ENCODE assay signal across 23 cellular contexts in the genomic region with DNA sequence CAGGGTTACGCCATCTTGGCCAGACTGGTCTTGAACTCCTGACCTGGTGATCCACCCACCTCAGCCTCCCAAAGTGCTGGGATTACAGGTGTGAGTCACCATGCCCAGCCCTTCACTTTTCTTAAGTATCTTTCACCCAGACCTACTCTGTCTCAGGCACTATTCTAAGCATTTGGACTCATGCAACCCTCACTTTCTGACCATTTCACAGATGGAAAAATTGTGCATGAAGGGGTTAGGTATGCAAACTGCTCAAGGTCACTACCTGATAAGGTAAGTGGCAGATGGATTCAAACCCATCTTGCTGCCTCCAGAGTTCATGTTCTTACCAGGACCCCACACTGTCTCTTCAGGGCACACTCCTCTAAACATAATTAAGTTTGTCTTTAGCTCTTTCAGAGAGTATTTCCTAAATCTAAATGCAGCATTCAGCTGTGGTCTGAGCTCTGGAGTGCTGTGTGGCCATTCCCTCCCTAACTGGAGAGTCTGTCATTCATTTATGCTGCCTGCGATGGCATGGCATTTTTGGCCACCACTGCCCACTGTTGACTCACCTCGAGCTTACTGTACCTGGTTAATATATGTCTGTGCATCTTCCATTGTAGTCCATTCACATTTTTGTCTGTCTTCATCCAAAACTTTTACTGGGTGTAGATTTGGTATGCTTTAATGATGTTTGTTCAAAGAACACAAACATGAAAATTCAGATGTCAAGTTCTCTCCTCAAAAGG.
"Had no signal": no experiment of that assay in that cellular context is flagged by ENCODE, and none has a peak within 500 bp of the region (broad histone marks: within the 10 kb centered on the region; RNA-seq: fewer than 3 reads in every experiment).

No MANE protein-coding gene starts in this region.

- H3K36me3 ChIP-seq: left lung, prostate gland, sigmoid colon, stomach, thyroid gland had no signal

- H3K4me3 Mint-ChIP-seq: effector memory CD8-positive, alpha-beta T cell; naive thymus-derived CD4-positive, alpha-beta T cell; nephron; stimulated activated effector memory CD8-positive, alpha-beta T cell treated with anti-CD3 and anti-CD28 coated beads, Interleukin-12 subunit alpha, Interleukin-12 subunit beta, amount 100 ng/mL, for 72 hours; type B pancreatic cell had no signal

- H3K4me3 ChIP-seq: left lung, prostate gland, sigmoid colon, stomach, thyroid gland had no signal

- H3K27me3 ChIP-seq: left lung, sigmoid colon, stomach, thyroid gland had no signal

- DNase-seq: cortex of kidney; effector memory CD8-positive, alpha-beta T cell; head of caudate nucleus; kidney; left cardiac atrium; mesendoderm; midbrain; naive thymus-derived CD4-positive, alpha-beta T cell; nucleus accumbens; right cardiac atrium; sigmoid colon; stimulated activated CD4-positive, alpha-beta T cell treated with anti-CD3 and anti-CD28 coated beads, Interleukin-2, amount 100 ng/mL, for 24 hours; stimulated activated CD4-positive, alpha-beta T cell treated with anti-CD3 and anti-CD28 coated beads, Interleukin-4, amount 100 ng/mL, for 24 hours; stimulated activated naive CD4-positive, alpha-beta T cell treated with Interleukin-2 at 50 U/mL for 16 hours; stomach; thyroid gland had no signal

- H3K9me3 Mint-ChIP-seq: effector memory CD8-positive, alpha-beta T cell; nephron; stimulated activated effector memory CD8-positive, alpha-beta T cell treated with anti-CD3 and anti-CD28 coated beads, Interleukin-12 subunit alpha, Interleukin-12 subunit beta, amount 100 ng/mL, for 72 hours had no signal

- FAIRE-seq: endometrium, frontal cortex, kidney had no signal

- H3K9me3 ChIP-seq: left lung, prostate gland, sigmoid colon, stomach, thyroid gland had no signal

- ATAC-seq: effector memory CD8-positive, alpha-beta T cell; left cardiac atrium; left lung; naive thymus-derived CD4-positive, alpha-beta T cell; right cardiac atrium; stimulated activated effector memory CD8-positive, alpha-beta T cell treated with anti-CD3 and anti-CD28 coated beads, Interleukin-12 subunit alpha, Interleukin-12 subunit beta, amount 100 ng/mL, for 72 hours had no signal

- H3K36me3 Mint-ChIP-seq: naive thymus-derived CD4-positive, alpha-beta T cell; stimulated activated effector memory CD8-positive, alpha-beta T cell treated with anti-CD3 and anti-CD28 coated beads, Interleukin-12 subunit alpha, Interleukin-12 subunit beta, amount 100 ng/mL, for 72 hours; type B pancreatic cell had no signal

- H3K27ac Mint-ChIP-seq: effector memory CD8-positive, alpha-beta T cell; naive thymus-derived CD4-positive, alpha-beta T cell; nephron; stimulated activated effector memory CD8-positive, alpha-beta T cell treated with anti-CD3 and anti-CD28 coated beads, Interleukin-12 subunit alpha, Interleukin-12 subunit beta, amount 100 ng/mL, for 72 hours; type B pancreatic cell had no signal

- H3K4me1 ChIP-seq: prostate gland, thyroid gland had no signal

- H3K27ac ChIP-seq: left lung, prostate gland, sigmoid colon, stomach, thyroid gland had no signal

- H3K27me3 Mint-ChIP-seq: type B pancreatic cell had no signal
